In the genomic region with DNA sequence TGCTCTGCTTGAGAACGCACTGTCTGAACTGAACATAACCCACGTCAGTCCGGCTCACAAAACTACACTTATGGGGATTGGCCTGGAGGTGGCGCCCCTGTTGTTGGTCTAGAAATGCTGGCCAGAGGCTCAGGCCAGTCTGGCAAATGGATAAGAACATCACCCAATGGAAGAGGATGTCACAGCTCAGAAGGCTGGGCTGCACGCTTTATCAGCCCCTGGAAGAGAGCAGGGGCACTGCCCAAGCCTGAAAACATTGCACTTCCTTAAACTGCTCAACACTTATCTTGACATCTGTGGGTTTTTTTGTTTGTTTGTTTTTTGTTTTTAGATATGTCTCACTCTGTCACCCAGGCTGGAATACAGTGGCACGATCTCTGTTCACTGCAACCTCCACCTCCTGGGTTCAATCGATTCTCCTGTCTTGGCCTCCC, we compare ENCODE assay signal across 8 cellular contexts. TPM values are rescaled to one million over a fixed set of nuclear protein-coding genes. Genes with fewer than 3 reads are reported as not detected.
DNase-seq lines count a peak whose midpoint lies in the region; ATAC-seq and TF ChIP-seq lines count a peak whose summit lies in the region.

No MANE protein-coding gene starts in this region.

- no peaks in the 10 kb centered on the region for H3K9me3 Mint-ChIP-seq in activated CD8-positive, alpha-beta T cell treated with anti-CD3 and anti-CD28 coated beads, Interleukin-2, amount 10 ng/mL, durations not matched to agents 7 days and 5 days (ENCODE audit: insufficient read depth)
- H3K9me3 Mint-ChIP-seq in stimulated activated naive B cell treated with anti-CD40 and anti-IgM and Interleukin-4, amounts not matched to agents 10 μg/mL and 1 μg/mL and 100 μg/mL, for 72 hours: no peaks in the 10 kb centered on the region

- H3K4me1 Mint-ChIP-seq in activated CD8-positive, alpha-beta T cell treated with anti-CD3 and anti-CD28 coated beads, Interleukin-2, amount 10 ng/mL, durations not matched to agents 7 days and 5 days (ENCODE audit: low read depth): peaks cover 2% of the 10 kb centered on the region
- peaks cover 7 to 17% of the 10 kb centered on the region in 2 donors for H3K4me1 Mint-ChIP-seq in stimulated activated naive B cell treated with anti-CD40 and anti-IgM and Interleukin-4, amounts not matched to agents 10 μg/mL and 1 μg/mL and 100 μg/mL, for 72 hours

- H3K27ac Mint-ChIP-seq in activated CD8-positive, alpha-beta T cell treated with anti-CD3 and anti-CD28 coated beads, Interleukin-2, amount 10 ng/mL, durations not matched to agents 7 days and 5 days: no peak overlapping the region
- peak overlapping the region; percentile 90 for H3K27ac Mint-ChIP-seq in stimulated activated naive B cell treated with anti-CD40 and anti-IgM and Interleukin-4, amounts not matched to agents 10 μg/mL and 1 μg/mL and 100 μg/mL, for 72 hours

- peaks cover 6% of the 10 kb centered on the region for H3K27me3 Mint-ChIP-seq in activated CD8-positive, alpha-beta T cell treated with anti-CD3 and anti-CD28 coated beads, Interleukin-2, amount 10 ng/mL, durations not matched to agents 7 days and 5 days (ENCODE audit: low read depth)
- no peaks in the 10 kb centered on the region for H3K27me3 Mint-ChIP-seq in stimulated activated naive B cell treated with anti-CD40 and anti-IgM and Interleukin-4, amounts not matched to agents 10 μg/mL and 1 μg/mL and 100 μg/mL, for 72 hours

- no peaks in the 10 kb centered on the region for H3K36me3 Mint-ChIP-seq in activated CD8-positive, alpha-beta T cell treated with anti-CD3 and anti-CD28 coated beads, Interleukin-2, amount 10 ng/mL, durations not matched to agents 7 days and 5 days (ENCODE audit: low read depth)
- no peaks in the 10 kb centered on the region for H3K36me3 Mint-ChIP-seq in stimulated activated naive B cell treated with anti-CD40 and anti-IgM and Interleukin-4, amounts not matched to agents 10 μg/mL and 1 μg/mL and 100 μg/mL, for 72 hours

- DNase-seq in AG09309 (ENCODE audit: low read depth) (peak; percentile 44), NCI-H69 (lab: John Stamatoyannopoulos, UW) (peak; percentile 83), epithelial cell of proximal tubule (ENCODE audit: low read depth) (peak; percentile 26), mucosa of gallbladder (ENCODE audit: low spot score) (peak; percentile 73)
- peak; percentile 65 for DNase-seq in activated CD8-positive, alpha-beta T cell treated with anti-CD3 and anti-CD28 coated beads, Interleukin-2, amount 10 ng/mL, durations not matched to agents 7 days and 5 days
- DNase-seq in stimulated activated naive B cell treated with anti-CD40 and anti-IgM and Interleukin-4, amounts not matched to agents 10 μg/mL and 1 μg/mL and 100 μg/mL, for 72 hours: peak; percentile 74

- POLR2A ChIA-PET in activated CD8-positive, alpha-beta T cell treated with anti-CD3 and anti-CD28 coated beads, Interleukin-2, amount 10 ng/mL, durations not matched to agents 7 days and 5 days (lab: Charles Lee): no interaction called here

- CTCF ChIA-PET in activated CD8-positive, alpha-beta T cell treated with anti-CD3 and anti-CD28 coated beads, Interleukin-2, amount 10 ng/mL, durations not matched to agents 7 days and 5 days (lab: Charles Lee): interaction anchor here (0.7 to 1.3 kb wide), 2 partner anchors 43 to 425 kb away, joined by 3 read pairs; no protein-coding TSS in a partner anchor

- peak; percentile 80 for TF ChIP-seq CTCF in AG09309 (IDR thresholded peaks at IDR 0.05; ENCODE audit: control insufficient read depth, insufficient read depth, low read depth, low read length, missing control alignments)
- TF ChIP-seq CTCF in epithelial cell of proximal tubule (conservative IDR thresholded peaks at IDR 0.05; ENCODE audit: low read depth, low read length): peak; percentile 81

- H3K4me3 Mint-ChIP-seq in activated CD8-positive, alpha-beta T cell treated with anti-CD3 and anti-CD28 coated beads, Interleukin-2, amount 10 ng/mL, durations not matched to agents 7 days and 5 days: no peak overlapping the region
- H3K4me3 Mint-ChIP-seq in stimulated activated naive B cell treated with anti-CD40 and anti-IgM and Interleukin-4, amounts not matched to agents 10 μg/mL and 1 μg/mL and 100 μg/mL, for 72 hours: peak overlapping the region; percentile 14 to 17

- peak; percentile 81 for ATAC-seq in GM18867 (IDR thresholded peaks at IDR 0.05; ENCODE audit: unreplicated experiment)
- ATAC-seq in HG03342 (IDR thresholded peaks at IDR 0.05; ENCODE audit: unreplicated experiment): peak; percentile 81
- ATAC-seq in activated CD8-positive, alpha-beta T cell treated with anti-CD3 and anti-CD28 coated beads, Interleukin-2, amount 10 ng/mL, durations not matched to agents 7 days and 5 days: peak; percentile 75
- peak; percentile 93 to 97 for ATAC-seq in stimulated activated naive B cell treated with anti-CD40 and anti-IgM and Interleukin-4, amounts not matched to agents 10 μg/mL and 1 μg/mL and 100 μg/mL, for 72 hours (replicated peaks)

- H3K4me3 ChIP-seq in AG09309 (ENCODE audit: control insufficient read depth, low read depth, low read length) (no peak overlapping the region), epithelial cell of proximal tubule (ENCODE audit: low read depth, low read length) (no peak overlapping the region)

RNA-seq across cellular contexts. Expression of a gene that starts 24.8 kb away (rescaled TPM):
- 10 to 100 TPM; 85.9 to 87.0 TPM for total RNA-seq in activated CD8-positive, alpha-beta T cell treated with anti-CD3 and anti-CD28 coated beads, Interleukin-2, amount 10 ng/mL, durations not matched to agents 7 days and 5 days
- total RNA-seq in epithelial cell of proximal tubule (27.8 and 38.0 TPM in 2 replicates), mucosa of gallbladder (107 TPM)

Comparison
In these comparisons a context has a peak if more than half of its experiments do, and no peak if none do; other contexts are left out.
1. DNase-seq: peak in every context shown above with its lines; median percentile 83 in NCI-H69; 74 in stimulated activated naive B cell treated with anti-CD40 and anti-IgM and Interleukin-4, amounts not matched to agents 10 μg/mL and 1 μg/mL and 100 μg/mL, for 72 hours; 73 in mucosa of gallbladder; 65 in activated CD8-positive, alpha-beta T cell treated with anti-CD3 and anti-CD28 coated beads, Interleukin-2, amount 10 ng/mL, durations not matched to agents 7 days and 5 days; 44 in AG09309; 26 in epithelial cell of proximal tubule.